In genomic region chr5:106488407-106488806, GRCh38 we compare ENCODE assay signal across 19 cellular contexts.
"Had no signal": no experiment of that assay in that cellular context is flagged by ENCODE, and none has a peak within 500 bp of the region (broad histone marks: within the 10 kb centered on the region; RNA-seq: fewer than 3 reads in every experiment).

No MANE protein-coding gene starts in this region.

- H3K9me3 ChIP-seq: esophagus muscularis mucosa, gastroesophageal sphincter, heart left ventricle, left lung, lower lobe of right lung had no signal

- H3K27ac ChIP-seq: coronary artery, dorsolateral prefrontal cortex, esophagus muscularis mucosa, foreskin keratinocyte, gastroesophageal sphincter, heart left ventricle, hepatocyte, left lung, lower lobe of right lung had no signal

- H3K4me3 Mint-ChIP-seq: immature natural killer cell; naive thymus-derived CD4-positive, alpha-beta T cell had no signal

- H3K4me1 ChIP-seq: esophagus muscularis mucosa, foreskin keratinocyte, gastroesophageal sphincter, heart left ventricle, left lung, lower lobe of right lung had no signal

- H2AFZ ChIP-seq: hepatocyte had no signal

- H3K36me3 Mint-ChIP-seq: immature natural killer cell; naive thymus-derived CD4-positive, alpha-beta T cell had no signal

- ATAC-seq: foreskin keratinocyte; gastroesophageal sphincter; heart left ventricle; left cardiac atrium; left lung; left ventricle myocardium superior; lower lobe of right lung; naive thymus-derived CD4-positive, alpha-beta T cell had no signal

- H3K36me3 ChIP-seq: esophagus muscularis mucosa, gastroesophageal sphincter, heart left ventricle, left lung, lower lobe of right lung had no signal

- DNase-seq: dermis blood vessel endothelial cell; dorsolateral prefrontal cortex; effector CD4-positive, alpha-beta T cell; effector memory CD4-positive, alpha-beta T cell; foreskin keratinocyte; heart left ventricle; hypothalamus; immature natural killer cell; left cardiac atrium; left lung; left ventricle myocardium superior; lower lobe of right lung; mesenchymal stem cell; midbrain; naive thymus-derived CD4-positive, alpha-beta T cell had no signal

- H3K4me3 ChIP-seq: coronary artery, dorsolateral prefrontal cortex, esophagus muscularis mucosa, gastroesophageal sphincter, heart left ventricle, hepatocyte, left lung, lower lobe of right lung had no signal

- H3K27me3 ChIP-seq: dorsolateral prefrontal cortex, esophagus muscularis mucosa, foreskin keratinocyte, gastroesophageal sphincter, heart left ventricle, hepatocyte, left lung had no signal

- H3K27ac Mint-ChIP-seq: immature natural killer cell; naive thymus-derived CD4-positive, alpha-beta T cell had no signal

- H3K4me1 Mint-ChIP-seq: immature natural killer cell; naive thymus-derived CD4-positive, alpha-beta T cell had no signal

- H3K79me2 ChIP-seq: hepatocyte had no signal
